7 cellular contexts compared by ENCODE assay signal in the genomic region with DNA sequence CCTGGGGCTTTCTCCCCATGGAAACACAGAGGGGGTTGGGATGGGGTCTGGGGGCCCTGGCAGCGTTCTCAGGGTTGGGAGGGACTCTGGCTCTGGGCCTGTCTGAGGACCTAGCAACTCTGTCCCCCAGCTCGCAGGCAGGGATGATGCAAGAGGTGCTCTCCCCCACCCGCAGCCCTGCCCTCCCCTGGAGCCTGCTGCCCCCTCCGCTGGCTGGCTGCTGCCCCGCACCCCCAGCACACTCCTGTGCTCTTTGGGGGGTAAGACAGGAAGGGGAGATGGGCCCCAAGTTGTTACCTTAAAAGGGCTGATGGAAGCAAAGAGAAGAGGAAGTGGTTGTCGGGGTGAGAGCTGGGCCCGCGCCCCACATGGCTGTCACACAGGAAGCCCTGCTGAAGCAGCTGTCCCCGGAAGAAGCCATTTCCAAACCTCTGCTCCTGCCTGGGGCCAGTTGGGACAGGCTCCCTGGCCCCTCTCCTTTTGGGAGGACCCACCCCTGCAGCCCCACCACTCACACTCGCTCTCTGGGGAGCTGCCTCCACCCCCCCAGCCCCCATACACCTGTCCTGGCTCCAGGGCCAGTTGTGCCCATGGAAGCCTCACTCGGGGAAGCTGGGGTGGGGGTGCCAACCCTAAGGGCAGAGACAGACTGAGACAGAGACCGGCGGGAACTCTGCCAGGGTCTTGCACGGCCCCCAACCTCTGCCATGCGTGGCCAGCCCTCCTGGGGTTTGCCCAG. TPM values are rescaled to one million over a fixed set of nuclear protein-coding genes. Genes with fewer than 3 reads are reported as not detected.
DNase-seq lines count a peak whose midpoint lies in the region; ATAC-seq lines count a peak whose summit lies in the region.

No MANE protein-coding gene starts in this region.

- peaks cover 15% of the 10 kb centered on the region for H3K4me1 ChIP-seq in thymus (ENCODE audit: control insufficient read depth, insufficient read depth, low read length)

- WGBS in thymus = 5% methylated on average over 15 of the region's 15 CpGs

- H3K36me3 Mint-ChIP-seq in activated naive CD8-positive, alpha-beta T cell treated with anti-CD3 and anti-CD28 coated beads for 36 hours = peaks cover 43% of the 10 kb centered on the region
- peaks cover 8 to 39% (median 28%) of the 10 kb centered on the region in 3 donors for H3K36me3 Mint-ChIP-seq in naive thymus-derived CD8-positive, alpha-beta T cell

- no peaks in the 10 kb centered on the region for H3K27me3 ChIP-seq in thymus (ENCODE audit: control insufficient read depth, insufficient read depth)
- H3K27me3 ChIP-seq in MG63 = no peaks in the 10 kb centered on the region

- POLR2A ChIA-PET in naive thymus-derived CD8-positive, alpha-beta T cell (lab: Charles Lee) = interaction anchor here (0.5 to 7.9 kb wide), 41 partner anchors 9 to 956 kb away, joined by 3 to 320 read pairs (median 5); partner anchors contain the start of genes ALDOA, DCTPP1, GDPD3 and KIF22

- peak; percentile 25 for ATAC-seq in GM21619 (IDR thresholded peaks at IDR 0.05; ENCODE audit: unreplicated experiment)
- peak; percentile 51 to 61 for ATAC-seq in naive thymus-derived CD8-positive, alpha-beta T cell

- H3K4me3 ChIP-seq in thymus (ENCODE audit: low read length) = peak overlapping the region; percentile 65
- H3K4me3 ChIP-seq in MG63 = no peak overlapping the region

- H3K27ac ChIP-seq in thymus (ENCODE audit: low read depth) = peak overlapping the region; percentile 99

- H3K36me3 ChIP-seq in thymus (ENCODE audit: control insufficient read depth, insufficient read depth) (peaks cover 26% of the 10 kb centered on the region), MG63 (peaks cover 5% of the 10 kb centered on the region)

- H3K4me1 Mint-ChIP-seq in activated naive CD8-positive, alpha-beta T cell treated with anti-CD3 and anti-CD28 coated beads for 36 hours = peaks cover 24% of the 10 kb centered on the region
- peaks cover 15 to 43% (median 34%) of the 10 kb centered on the region in 4 donors for H3K4me1 Mint-ChIP-seq in naive thymus-derived CD8-positive, alpha-beta T cell

- peak overlapping the region; percentile 100 for H3K27ac Mint-ChIP-seq in activated naive CD8-positive, alpha-beta T cell treated with anti-CD3 and anti-CD28 coated beads for 36 hours
- H3K27ac Mint-ChIP-seq in naive thymus-derived CD8-positive, alpha-beta T cell = peak overlapping the region; percentile 93 to 98 (median 97)

- H3K9me3 Mint-ChIP-seq in activated naive CD8-positive, alpha-beta T cell treated with anti-CD3 and anti-CD28 coated beads for 36 hours = no peaks in the 10 kb centered on the region
- H3K9me3 Mint-ChIP-seq in naive thymus-derived CD8-positive, alpha-beta T cell = peaks cover 0 to 3% (median 0%) of the 10 kb centered on the region in 9 donors

- H3K4me3 Mint-ChIP-seq in activated naive CD8-positive, alpha-beta T cell treated with anti-CD3 and anti-CD28 coated beads for 36 hours = peak overlapping the region; percentile 100
- peak overlapping the region; percentile 96 to 100 (median 98) for H3K4me3 Mint-ChIP-seq in naive thymus-derived CD8-positive, alpha-beta T cell

- H3K9me3 ChIP-seq in thymus (ENCODE audit: control insufficient read depth) = no peaks in the 10 kb centered on the region
- no peaks in the 10 kb centered on the region for H3K9me3 ChIP-seq in MG63

- no peaks in the 10 kb centered on the region for H3K27me3 Mint-ChIP-seq in activated naive CD8-positive, alpha-beta T cell treated with anti-CD3 and anti-CD28 coated beads for 36 hours
- no peaks in the 10 kb centered on the region for H3K27me3 Mint-ChIP-seq in naive thymus-derived CD8-positive, alpha-beta T cell

- DNase-seq in T-helper 1 cell (peak; percentile 60 to 98 (median 73)), NCI-H2227 (lab: John Stamatoyannopoulos, UW; ENCODE audit: unreplicated experiment) (no peak), MG63 (no peak)
- peak; percentile 89 for DNase-seq in activated naive CD8-positive, alpha-beta T cell treated with anti-CD3 and anti-CD28 coated beads for 36 hours
- peak; percentile 62 to 94 (median 86) for DNase-seq in naive thymus-derived CD8-positive, alpha-beta T cell

RNA-seq across cellular contexts. Expression of gene CORO1A, which starts 2.5 kb away (rescaled TPM):
- 100 to 1,000 TPM; 972 to 977 TPM for total RNA-seq in activated naive CD8-positive, alpha-beta T cell treated with anti-CD3 and anti-CD28 coated beads for 36 hours
- 100 to 1,000 TPM; 881 to 897 TPM for total RNA-seq in naive thymus-derived CD8-positive, alpha-beta T cell
- polyA plus RNA-seq in naive thymus-derived CD8-positive, alpha-beta T cell = 1,000 to 10,000 TPM; 1,262 to 1,424 (median 1,364) TPM
- polyA plus RNA-seq in thymus = 554 TPM
- total RNA-seq in MG63 (2014; rRNA removed; shearing (Covaris generic); ENCODE audit: low replicate concordance) = 1.9 and 3.1 TPM in 2 replicates

RNA-seq across cellular contexts. Expression of gene BOLA2B, which starts 7.6 kb away (rescaled TPM):
- total RNA-seq in activated naive CD8-positive, alpha-beta T cell treated with anti-CD3 and anti-CD28 coated beads for 36 hours = 100 to 1,000 TPM; 252 to 257 TPM
- 10 to 100 TPM; 66.6 to 73.1 TPM for total RNA-seq in naive thymus-derived CD8-positive, alpha-beta T cell
- polyA plus RNA-seq in naive thymus-derived CD8-positive, alpha-beta T cell = 100 to 1,000 TPM; 225 to 251 (median 237) TPM
- 131 TPM for polyA plus RNA-seq in thymus
- 64.7 and 122 TPM in 2 replicates for total RNA-seq in MG63 (2014; rRNA removed; shearing (Covaris generic); ENCODE audit: low replicate concordance)

RNA-seq across cellular contexts. Expression of gene SLX1A, which starts 7.8 kb away (rescaled TPM):
- 10 to 100 TPM; 64.2 to 65.7 TPM for total RNA-seq in activated naive CD8-positive, alpha-beta T cell treated with anti-CD3 and anti-CD28 coated beads for 36 hours
- 10 to 100 TPM; 32.5 to 47.1 TPM for total RNA-seq in naive thymus-derived CD8-positive, alpha-beta T cell
- polyA plus RNA-seq in naive thymus-derived CD8-positive, alpha-beta T cell = 10 to 100 TPM; 35.6 to 60.2 (median 44.2) TPM
- 48.8 TPM for polyA plus RNA-seq in thymus
- 30.9 and 54.9 TPM in 2 replicates for total RNA-seq in MG63 (2014; rRNA removed; shearing (Covaris generic); ENCODE audit: low replicate concordance)

RNA-seq across cellular contexts. Expression of gene SULT1A3, which starts 13.2 kb away (rescaled TPM):
- total RNA-seq in activated naive CD8-positive, alpha-beta T cell treated with anti-CD3 and anti-CD28 coated beads for 36 hours = 10 to 100 TPM in 1 of 2 experiments, 1 to 10 TPM in 1; 9.6 to 12.3 TPM
- total RNA-seq in naive thymus-derived CD8-positive, alpha-beta T cell = 10 to 100 TPM; 26.9 to 29.4 TPM
- 1 to 10 TPM in 1 of 3 donors, under 1 TPM in 1, not detected in 1; 0.47 to 1.3 TPM for polyA plus RNA-seq in naive thymus-derived CD8-positive, alpha-beta T cell
- 122 TPM for polyA plus RNA-seq in thymus
- total RNA-seq in MG63 (2014; rRNA removed; shearing (Covaris generic); ENCODE audit: low replicate concordance) = 4.8 and 18.5 TPM in 2 replicates

Comparison
In these comparisons a context has a peak if more than half of its experiments do, and no peak if none do; other contexts are left out.
1. DNase-seq: peak in T-helper 1 cell (5 of 5), activated naive CD8-positive, alpha-beta T cell treated with anti-CD3 and anti-CD28 coated beads for 36 hours (single experiment) and naive thymus-derived CD8-positive, alpha-beta T cell (10 of 10); none in NCI-H2227 (single experiment) and MG63 (single experiment).
2. RNA of gene CORO1A, which starts 2.5 kb away (total RNA-seq): 972 to 977 TPM in activated naive CD8-positive, alpha-beta T cell treated with anti-CD3 and anti-CD28 coated beads for 36 hours and 881 to 897 TPM in naive thymus-derived CD8-positive, alpha-beta T cell; 1.9 to 3.1 TPM in MG63; every median in the first group is over 100 times any median in the second.